ENCODE assay signal across 27 cellular contexts in genomic region chr17:81676906-81677305, GRCh38. TPM values are rescaled to one million over a fixed set of nuclear protein-coding genes. Genes with fewer than 3 reads are reported as not detected.
DNase-seq lines count a peak whose midpoint lies in the region; ATAC-seq, FAIRE-seq and TF ChIP-seq lines count a peak whose summit lies in the region.
"Had no signal": no experiment of that assay in that cellular context is flagged by ENCODE, and none has a peak within 500 bp of the region (broad histone marks: within the 10 kb centered on the region; RNA-seq: fewer than 3 reads in every experiment).

No MANE protein-coding gene starts in this region.

- no peak for FAIRE-seq in A549 (lab: Jason Lieb, UNC)
- FAIRE-seq: endometrium, frontal cortex had no signal

- peaks cover 5% of the 10 kb centered on the region for H3K4me1 ChIP-seq in A549
- H3K4me1 ChIP-seq in BLaER1 treated with 17β-estradiol and CSF1 and Interleukin-3, amounts not matched to agents 10 nM and 100 nM, result peaks cover 15 to 93% (median 70%) of the 10 kb centered on the region in 10 experiments
- H3K4me1 ChIP-seq: Caco-2, psoas muscle had no signal

- H3K4me2 ChIP-seq in A549, result no peak overlapping the region
- peak overlapping the region; percentile 54 to 97 (median 67); a peak in 21 of 22 replicates for H3K4me2 ChIP-seq in BLaER1 treated with 17β-estradiol and CSF1 and Interleukin-3, amounts not matched to agents 10 nM and 100 nM

- TF ChIP-seq EP300 in A549 (IDR thresholded peaks at IDR 0.05), result no peak

- POLR2A ChIA-PET in A549 (lab: Yijun Ruan, JAX), result no interaction called here

- H3K36me3 ChIP-seq in BLaER1 treated with 17β-estradiol and CSF1 and Interleukin-3, amounts not matched to agents 10 nM and 100 nM, result peaks cover 35 to 69% (median 54%) of the 10 kb centered on the region in 11 experiments

- H3K27me3 ChIP-seq in BLaER1 treated with 17β-estradiol and CSF1 and Interleukin-3, amounts not matched to agents 10 nM and 100 nM, result no peaks in the 10 kb centered on the region
- H3K27me3 ChIP-seq: tibial nerve had no signal

- WGBS in A549 (ENCODE audit: missing lambda C conversion rate), result 96% methylated on average over 17 of the region's 17 CpGs

- H3K9ac ChIP-seq in BLaER1 treated with 17β-estradiol and CSF1 and Interleukin-3, amounts not matched to agents 10 nM and 100 nM, result peak overlapping the region in 9 of 11 experiments; percentile 20 to 77 (median 35); a peak in 12 of 22 replicates

- CTCF ChIA-PET in A549 (lab: Yijun Ruan, JAX), result interaction anchor here (0.7 to 3.7 kb wide), 15 partner anchors 8 to 158 kb away, joined by 3 to 26 read pairs (median 6); partner anchors contain the start of genes ARL16, HGS, MRPL12 and PDE6G

- no peak overlapping the region for H3K27ac ChIP-seq in A549
- H3K27ac ChIP-seq in BLaER1 treated with 17β-estradiol and CSF1 and Interleukin-3, amounts not matched to agents 10 nM and 100 nM, result peak overlapping the region in 8 of 11 experiments; percentile 4 to 67 (median 44); a peak in 9 of 22 replicates
- H3K27ac ChIP-seq: C4-2B, lower lobe of right lung, psoas muscle, tibial nerve had no signal

- DNase-seq in A549 (ENCODE audit: low read depth in 1 of 2, low spot score in 1 of 2), result no peak
- DNase-seq in SHP77 treated with DMSO at 0.1 percent for 48 hours (lab: John Stamatoyannopoulos, UW), result peak; percentile 27
- DNase-seq in left lobe of liver (ENCODE audit: low spot score), result peak; percentile 67
- DNase-seq: activated CD4-positive, alpha-beta memory T cell treated with anti-CD3 and anti-CD28 coated beads, Interleukin-2, amount 10 ng/mL, durations not matched to agents 7 days and 5 days; activated CD4-positive, alpha-beta T cell treated with anti-CD3 and anti-CD28 coated beads for 1 hour; activated CD8-positive, alpha-beta memory T cell treated with anti-CD3 and anti-CD28 coated beads, Interleukin-2, amount 50 U/mL, for 4 hours; activated naive CD4-positive, alpha-beta T cell; activated naive CD8-positive, alpha-beta T cell treated with anti-CD3 and anti-CD28 coated beads, Interleukin-2, amount 50 U/mL, for 24 hours; Caco-2; dermis blood vessel endothelial cell; H9; lower lobe of right lung; MV-4-11; naive thymus-derived CD8-positive, alpha-beta T cell; NCI-H2107; NCI-H446 treated with DMSO at 0.1 percent for 48 hours; stimulated activated CD4-positive, alpha-beta T cell treated with anti-CD3 and anti-CD28 coated beads, Interleukin-4, amount 100 ng/mL, for 1 hour had no signal

- ATAC-seq in A549 (peak; percentile 4 to 7; a peak in 4 of 6 replicates), left lobe of liver (peak; percentile 78), HG03280 (IDR thresholded peaks at IDR 0.05; ENCODE audit: unreplicated experiment) (no peak), GM18505 (IDR thresholded peaks at IDR 0.05; ENCODE audit: unreplicated experiment) (no peak), GM18867 (IDR thresholded peaks at IDR 0.05; ENCODE audit: unreplicated experiment) (no peak)
- ATAC-seq: activated naive CD8-positive, alpha-beta T cell treated with anti-CD3 and anti-CD28 coated beads, Interleukin-2, amount 50 U/mL, for 24 hours; naive thymus-derived CD8-positive, alpha-beta T cell had no signal

- H4K20me1 ChIP-seq in BLaER1 treated with 17β-estradiol and CSF1 and Interleukin-3, amounts not matched to agents 10 nM and 100 nM, result peaks cover 0 to 92% (median 60%) of the 10 kb centered on the region in 11 experiments; a peak in 17 of 22 replicates

- H3K9me3 ChIP-seq in A549, result no peaks in the 10 kb centered on the region
- H3K9me3 ChIP-seq in BLaER1 treated with 17β-estradiol and CSF1 and Interleukin-3, amounts not matched to agents 10 nM and 100 nM (replicated peaks in 1 of 11), result no peaks in the 10 kb centered on the region
- H3K9me3 ChIP-seq: Caco-2, lower lobe of right lung, psoas muscle, tibial nerve had no signal

- H3K4me3 ChIP-seq in A549, result no peak overlapping the region
- no peak overlapping the region for H3K4me3 ChIP-seq in BLaER1 treated with 17β-estradiol and CSF1 and Interleukin-3, amounts not matched to agents 10 nM and 100 nM
- H3K4me3 ChIP-seq: lower lobe of right lung, psoas muscle, tibial nerve had no signal

- TF ChIP-seq CTCF in A549 (IDR thresholded peaks at IDR 0.05), result no peak

- TF ChIP-seq POLR2A in A549 (IDR thresholded peaks at IDR 0.05; ENCODE audit: low read length) (no peak), GM18505 (IDR thresholded peaks at IDR 0.05; ENCODE audit: borderline replicate concordance, extremely low read depth, insufficient read depth, insufficient read length) (no peak)

- TF ChIP-seq RAD21 in A549 (conservative IDR thresholded peaks at IDR 0.05 in 1 of 2, IDR thresholded peaks at IDR 0.05 in 1 of 2), result no peak

TF ChIP-seq in A549, 52 proteins besides CTCF, POLR2A, EP300 and RAD21:
- TF ChIP-seq ZNF302 (CRISPR knock-in tag; IDR thresholded peaks at IDR 0.05) (no peak), SMC3 (IDR thresholded peaks at IDR 0.05) (no peak), ELK1 (IDR thresholded peaks at IDR 0.05; ENCODE audit: low read depth, low read length) (no peak), BHLHE40 (IDR thresholded peaks at IDR 0.05; ENCODE audit: low read depth, low read length) (no peak), ZC3H11A (IDR thresholded peaks at IDR 0.05) (no peak), JUNB (IDR thresholded peaks at IDR 0.05) (no peak), RFX5 (IDR thresholded peaks at IDR 0.05) (no peak), MAX (IDR thresholded peaks at IDR 0.05) (no peak), PHF8 (IDR thresholded peaks at IDR 0.05; ENCODE audit: borderline replicate concordance, low read depth) (no peak), CBX8 (IDR thresholded peaks at IDR 0.05) (no peak), FOSB (CRISPR knock-in tag; IDR thresholded peaks at IDR 0.05) (no peak), HOXB13 (CRISPR knock-in tag; IDR thresholded peaks at IDR 0.05; ENCODE audit: low read depth) (no peak)
TF ChIP-seq in A549: peak in this region for 0.

RNA-seq across cellular contexts. Expression of gene ARL16, which starts 6.7 kb away (rescaled TPM):
- polyA plus RNA-seq in A549 (2011; rRNA removed) (43.8 and 45.2 TPM in 2 replicates), A549 (2017; fragmentation: RNase III; extraction: RNeasy Plus Mini Kit Qiagen cat#74134 plus additional on column Dnase treatment) (52.8 to 55.8 TPM (median 53.6 TPM) in 3 replicates)
- polyA plus RNA-seq in A549 (2012; cell fraction: cytosol; rRNA removed), result 68.1 and 77.4 TPM in 2 replicates
- 63.3 and 65.0 TPM in 2 replicates for polyA plus RNA-seq in A549 (2012; cell fraction: nucleus; rRNA removed)
- polyA minus RNA-seq in A549 (2011; rRNA and poly(A)+ RNA removed), result 19.1 and 21.4 TPM in 2 replicates
- 5.1 TPM for total RNA-seq in left lobe of liver

RNA-seq across cellular contexts. Expression of gene HGS, which starts 6.9 kb away (rescaled TPM):
- polyA plus RNA-seq in A549 (2011; rRNA removed) (75.7 and 85.9 TPM in 2 replicates), A549 (2017; fragmentation: RNase III; extraction: RNeasy Plus Mini Kit Qiagen cat#74134 plus additional on column Dnase treatment) (127 to 130 TPM (median 129 TPM) in 3 replicates)
- 129 and 170 TPM in 2 replicates for polyA plus RNA-seq in A549 (2012; cell fraction: cytosol; rRNA removed)
- polyA plus RNA-seq in A549 (2012; cell fraction: nucleus; rRNA removed), result 607 and 996 TPM in 2 replicates
- polyA minus RNA-seq in A549 (2011; rRNA and poly(A)+ RNA removed), result 157 and 165 TPM in 2 replicates
- 40.3 TPM for total RNA-seq in left lobe of liver

RNA-seq across cellular contexts. Expression of gene CCDC137, which starts 10.4 kb away (rescaled TPM):
- 16.6 and 22.6 TPM in 2 replicates for polyA plus RNA-seq in A549 (2011; rRNA removed)
- 53.4 and 55.6 TPM in 2 replicates for polyA plus RNA-seq in A549 (2012; cell fraction: cytosol; rRNA removed)
- 43.4 and 48.9 TPM in 2 replicates for polyA plus RNA-seq in A549 (2012; cell fraction: nucleus; rRNA removed)
- polyA plus RNA-seq in A549 (2017; fragmentation: RNase III; extraction: RNeasy Plus Mini Kit Qiagen cat#74134 plus additional on column Dnase treatment), result 55.0 to 59.7 TPM (median 55.6 TPM) in 3 replicates
- polyA minus RNA-seq in A549 (2011; rRNA and poly(A)+ RNA removed), result 5.5 TPM in 2 replicates
- total RNA-seq in left lobe of liver, result 7.0 TPM

RNA-seq across cellular contexts. Expression of gene OXLD1, which starts 10.5 kb away (rescaled TPM):
- 34.6 and 38.7 TPM in 2 replicates for polyA plus RNA-seq in A549 (2011; rRNA removed)
- polyA plus RNA-seq in A549 (2012; cell fraction: cytosol; rRNA removed), result 109 and 124 TPM in 2 replicates
- polyA plus RNA-seq in A549 (2012; cell fraction: nucleus; rRNA removed), result 94.2 and 127 TPM in 2 replicates
- 43.9 to 47.7 TPM (median 47.1 TPM) in 3 replicates for polyA plus RNA-seq in A549 (2017; fragmentation: RNase III; extraction: RNeasy Plus Mini Kit Qiagen cat#74134 plus additional on column Dnase treatment)
- 7.2 and 7.7 TPM in 2 replicates for polyA minus RNA-seq in A549 (2011; rRNA and poly(A)+ RNA removed)
- total RNA-seq in left lobe of liver, result 18.3 TPM

RNA-seq across cellular contexts. Expression of gene PDE6G, which starts 20.6 kb away (rescaled TPM):
- polyA plus RNA-seq in A549 (2011; rRNA removed), result 1.0 and 1.2 TPM in 2 replicates
- 1.5 and 3.3 TPM in 2 replicates for polyA plus RNA-seq in A549 (2012; cell fraction: cytosol; rRNA removed)
- 2.0 and 3.5 TPM in 2 replicates for polyA plus RNA-seq in A549 (2012; cell fraction: nucleus; rRNA removed)
- polyA plus RNA-seq in A549 (2017; fragmentation: RNase III; extraction: RNeasy Plus Mini Kit Qiagen cat#74134 plus additional on column Dnase treatment), result 0.90 to 2.0 TPM (median 1.2 TPM) in 3 replicates
- polyA minus RNA-seq in A549 (2011; rRNA and poly(A)+ RNA removed), result 1.0 and 3.3 TPM in 2 replicates
- 0.40 TPM for total RNA-seq in left lobe of liver
- total RNA-seq: Caco-2, frontal cortex, LHCN-M2, tibial nerve had no signal

Comparison
In these comparisons a context has a peak if more than half of its experiments do, and no peak if none do; other contexts are left out.
1. ATAC-seq: peak in A549 (2 of 2) and left lobe of liver (single experiment); none in HG03280 (single experiment), GM18505 (single experiment) and GM18867 (single experiment).
2. DNase-seq: peak in SHP77 treated with DMSO at 0.1 percent for 48 hours (single experiment) and left lobe of liver (single experiment); none in A549 (0 of 2).
3. H3K27ac ChIP-seq: peak in BLaER1 treated with 17β-estradiol and CSF1 and Interleukin-3, amounts not matched to agents 10 nM and 100 nM (8 of 11); none in A549 (0 of 2).